ENCODE assay signal across 16 cellular contexts in genomic region chr21:41888749-41889376, GRCh38.
"Had no signal": no experiment of that assay in that cellular context is flagged by ENCODE, and none has a peak within 500 bp of the region (broad histone marks: within the 10 kb centered on the region; RNA-seq: fewer than 3 reads in every experiment).

No MANE protein-coding gene starts in this region.

- H3K9me3 Mint-ChIP-seq: activated CD4-positive, alpha-beta memory T cell treated with anti-CD3 and anti-CD28 coated beads for 36 hours; activated naive CD8-positive, alpha-beta T cell treated with anti-CD3 and anti-CD28 coated beads, Interleukin-2, amount 10 ng/mL, durations not matched to agents 7 days and 5 days; nephron progenitor cell; stimulated activated effector memory CD8-positive, alpha-beta T cell treated with anti-CD3 and anti-CD28 coated beads, Interleukin-12 subunit alpha, Interleukin-12 subunit beta, amount 100 ng/mL, for 72 hours; T-cell; type B pancreatic cell had no signal

- DNase-seq: activated CD4-positive, alpha-beta memory T cell treated with anti-CD3 and anti-CD28 coated beads for 36 hours; activated naive CD8-positive, alpha-beta T cell treated with anti-CD3 and anti-CD28 coated beads, Interleukin-2, amount 10 ng/mL, durations not matched to agents 7 days and 5 days; activated T-cell treated with anti-CD3 and anti-CD28 coated beads, Interleukin-2, amount 50 U/mL, for 48 hours; caudate nucleus; glutamatergic neuron; islet precursor cell; left lung; mesenchymal stem cell; nephron progenitor cell; T-cell; T1000 had no signal

- H3K4me1 ChIP-seq: left lung had no signal

- H3K4me1 Mint-ChIP-seq: stimulated activated effector memory CD8-positive, alpha-beta T cell treated with anti-CD3 and anti-CD28 coated beads, Interleukin-12 subunit alpha, Interleukin-12 subunit beta, amount 100 ng/mL, for 72 hours had no signal

- H3K27me3 Mint-ChIP-seq: activated CD4-positive, alpha-beta memory T cell treated with anti-CD3 and anti-CD28 coated beads for 36 hours; activated naive CD8-positive, alpha-beta T cell treated with anti-CD3 and anti-CD28 coated beads, Interleukin-2, amount 10 ng/mL, durations not matched to agents 7 days and 5 days; T-cell; type B pancreatic cell had no signal

- H3K4me3 Mint-ChIP-seq: activated CD4-positive, alpha-beta memory T cell treated with anti-CD3 and anti-CD28 coated beads for 36 hours; activated naive CD8-positive, alpha-beta T cell treated with anti-CD3 and anti-CD28 coated beads, Interleukin-2, amount 10 ng/mL, durations not matched to agents 7 days and 5 days; nephron progenitor cell; stimulated activated effector memory CD8-positive, alpha-beta T cell treated with anti-CD3 and anti-CD28 coated beads, Interleukin-12 subunit alpha, Interleukin-12 subunit beta, amount 100 ng/mL, for 72 hours; T-cell; type B pancreatic cell had no signal

- H3K36me3 Mint-ChIP-seq: activated CD4-positive, alpha-beta memory T cell treated with anti-CD3 and anti-CD28 coated beads for 36 hours; stimulated activated effector memory CD8-positive, alpha-beta T cell treated with anti-CD3 and anti-CD28 coated beads, Interleukin-12 subunit alpha, Interleukin-12 subunit beta, amount 100 ng/mL, for 72 hours had no signal

- H3K27me3 ChIP-seq: left lung had no signal

- H3K9me3 ChIP-seq: left lung had no signal

- H3K4me3 ChIP-seq: left lung, skin epidermis had no signal

- ATAC-seq: esophagus mucosa; left lung; stimulated activated effector memory CD8-positive, alpha-beta T cell treated with anti-CD3 and anti-CD28 coated beads, Interleukin-12 subunit alpha, Interleukin-12 subunit beta, amount 100 ng/mL, for 72 hours; T-cell had no signal

- H3K27ac ChIP-seq: left lung, skin epidermis, VCaP had no signal

- H3K27ac Mint-ChIP-seq: activated CD4-positive, alpha-beta memory T cell treated with anti-CD3 and anti-CD28 coated beads for 36 hours; activated naive CD8-positive, alpha-beta T cell treated with anti-CD3 and anti-CD28 coated beads, Interleukin-2, amount 10 ng/mL, durations not matched to agents 7 days and 5 days; nephron progenitor cell; stimulated activated effector memory CD8-positive, alpha-beta T cell treated with anti-CD3 and anti-CD28 coated beads, Interleukin-12 subunit alpha, Interleukin-12 subunit beta, amount 100 ng/mL, for 72 hours; T-cell; type B pancreatic cell had no signal
